16 cellular contexts compared by ENCODE assay signal in genomic region chr14:62455446-62455845, GRCh38.
DNase-seq lines count a peak whose midpoint lies in the region; ATAC-seq, FAIRE-seq and TF ChIP-seq lines count a peak whose summit lies in the region.
"Had no signal": no experiment of that assay in that cellular context is flagged by ENCODE, and none has a peak within 500 bp of the region (broad histone marks: within the 10 kb centered on the region; RNA-seq: fewer than 3 reads in every experiment).

No MANE protein-coding gene starts in this region.

- H3K4ac ChIP-seq in trophoblast cell (ENCODE audit: low read depth, low read length), result no peak overlapping the region

- WGBS in trophoblast cell (ENCODE audit: extremely low coverage, insufficient coverage, insufficient read length), result no CpG with 5 or more reads among the region's 3 CpGs

- no peak overlapping the region for H3K9ac ChIP-seq in trophoblast cell (ENCODE audit: low read length)
- H3K9ac ChIP-seq: BLaER1 treated with 17β-estradiol and CSF1 and Interleukin-3, amounts not matched to agents 10 nM and 100 nM had no signal

- no peaks in the 10 kb centered on the region for H3K4me1 ChIP-seq in trophoblast cell (ENCODE audit: control insufficient read depth in 1 of 2, insufficient read depth in 2 of 2, low read length in 2 of 2)
- H3K4me1 ChIP-seq: BLaER1 treated with 17β-estradiol and CSF1 and Interleukin-3, amounts not matched to agents 10 nM and 100 nM had no signal

- H3K27me3 ChIP-seq in bronchial epithelial cell (ENCODE audit: control insufficient read depth, insufficient read depth, low read length) (no peaks in the 10 kb centered on the region), trophoblast cell (ENCODE audit: insufficient read depth, low read length) (no peaks in the 10 kb centered on the region)
- H3K27me3 ChIP-seq: BLaER1 treated with 17β-estradiol and CSF1 and Interleukin-3, amounts not matched to agents 10 nM and 100 nM had no signal

- no peak overlapping the region for H4K91ac ChIP-seq in trophoblast cell (ENCODE audit: low read depth, low read length)

- in situ Hi-C loops in GM13976 (cut with MboI; ENCODE audit: low sequenced_read_pairs, unreplicated experiment), result no loop called here

- no peak overlapping the region for H2AK5ac ChIP-seq in trophoblast cell (ENCODE audit: low read length)

- no peak overlapping the region for H4K8ac ChIP-seq in trophoblast cell (ENCODE audit: low read depth, low read length)

- TF ChIP-seq CTCF in bronchial epithelial cell (IDR thresholded peaks at IDR 0.05; ENCODE audit: insufficient read depth, low read length, severe bottlenecking), result no peak
- TF ChIP-seq CTCF in GM13976 (IDR thresholded peaks at IDR 0.05; ENCODE audit: borderline replicate concordance, control extremely low read depth, extremely low read depth, insufficient read depth, missing control alignments), result no peak

- no peaks in the 10 kb centered on the region for H3K79me2 ChIP-seq in trophoblast cell (ENCODE audit: control insufficient read depth, insufficient read depth, low read length, poor library complexity)

- no peak overlapping the region for H3K27ac ChIP-seq in trophoblast cell (ENCODE audit: low read depth, low read length)
- H3K27ac ChIP-seq: BLaER1 treated with 17β-estradiol and CSF1 and Interleukin-3, amounts not matched to agents 10 nM and 100 nM; HL-60 had no signal

- no peak overlapping the region for H3K23ac ChIP-seq in trophoblast cell (ENCODE audit: low read length)

- no peaks in the 10 kb centered on the region for H3K79me1 ChIP-seq in trophoblast cell (ENCODE audit: low read length)

- FAIRE-seq in bronchial epithelial cell (lab: Jason Lieb, UNC), result no peak
- FAIRE-seq: G401.6, GM12891 had no signal

- H3K18ac ChIP-seq in trophoblast cell (ENCODE audit: low read length), result no peak overlapping the region

- ATAC-seq in GM21717 (IDR thresholded peaks at IDR 0.05; ENCODE audit: unreplicated experiment), result no peak

- no peak overlapping the region for H4K12ac ChIP-seq in trophoblast cell (ENCODE audit: low read depth, low read length)

- no peak overlapping the region for H2AFZ ChIP-seq in trophoblast cell (ENCODE audit: insufficient read depth, low read length, poor library complexity)

- H2BK120ac ChIP-seq in trophoblast cell (ENCODE audit: insufficient read depth, low read length, poor library complexity), result no peak overlapping the region

- H3K14ac ChIP-seq in trophoblast cell (ENCODE audit: low read length), result no peak overlapping the region

- H3K36me3 ChIP-seq in bronchial epithelial cell (ENCODE audit: control insufficient read depth, insufficient read depth, low read length), result no peaks in the 10 kb centered on the region
- H3K36me3 ChIP-seq in trophoblast cell (ENCODE audit: control insufficient read depth in 1 of 2, insufficient read depth in 2 of 2, low read length in 2 of 2), result no peaks in the 10 kb centered on the region
- H3K36me3 ChIP-seq: BLaER1 treated with 17β-estradiol and CSF1 and Interleukin-3, amounts not matched to agents 10 nM and 100 nM had no signal

- H3K9me3 ChIP-seq in trophoblast cell (ENCODE audit: insufficient read depth, low read depth, low read length), result no peaks in the 10 kb centered on the region
- H3K9me3 ChIP-seq: BLaER1 treated with 17β-estradiol and CSF1 and Interleukin-3, amounts not matched to agents 10 nM and 100 nM had no signal

- H3K4me3 ChIP-seq in bronchial epithelial cell (ENCODE audit: low read depth, low read length) (no peak overlapping the region), trophoblast cell (ENCODE audit: low read depth, low read length) (no peak overlapping the region)
- H3K4me3 ChIP-seq: BLaER1 treated with 17β-estradiol and CSF1 and Interleukin-3, amounts not matched to agents 10 nM and 100 nM had no signal

- no peak overlapping the region for H2BK12ac ChIP-seq in trophoblast cell (ENCODE audit: low read length)

- no peak overlapping the region for H3K4me2 ChIP-seq in trophoblast cell (ENCODE audit: low read length)
- H3K4me2 ChIP-seq: BLaER1 treated with 17β-estradiol and CSF1 and Interleukin-3, amounts not matched to agents 10 nM and 100 nM had no signal

- DNase-seq in EH (ENCODE audit: low read depth) (peak; percentile 18), HCEC 1CT (peak; percentile 32), bronchial epithelial cell (ENCODE audit: low read depth) (peak; percentile 15), trophoblast cell (peak; percentile 5 to 82), GM13976 (ENCODE audit: low spot score) (no peak), kidney glomerular epithelial cell (lab: John Stamatoyannopoulos, UW) (no peak)
- DNase-seq: ACHN; CD4-positive, CD25-positive, alpha-beta regulatory T cell; DMS53; GOT3; H9 had no signal

- H2BK5ac ChIP-seq in trophoblast cell (ENCODE audit: low read depth, low read length, poor library complexity), result no peak overlapping the region

Comparison
In these comparisons a context has a peak if more than half of its experiments do, and no peak if none do; other contexts are left out.
1. DNase-seq: peak in EH (single experiment), HCEC 1CT (single experiment), bronchial epithelial cell (single experiment) and trophoblast cell (2 of 2); none in GM13976 (single experiment) and kidney glomerular epithelial cell (single experiment).